ENCODE assay signal across 8 cellular contexts in genomic region chr6:127514396-127515227, GRCh38.
A peak's percentile ranks its signal among the peaks of the same experiment; 100 is the strongest.
DNase-seq lines count a peak whose midpoint lies in the region; ATAC-seq and TF ChIP-seq lines count a peak whose summit lies in the region.

No MANE protein-coding gene starts in this region.

- no peak for DNase-seq in AG09309 (ENCODE audit: low read depth)
- peak; percentile 50 for DNase-seq in activated naive CD4-positive, alpha-beta T cell treated with Interleukin-2 at 50 U/mL for 16 hours
- peak; percentile 50 for DNase-seq in glomerular visceral epithelial cell (ENCODE audit: extremely low spot score)

- H3K9ac ChIP-seq in Loucy (ENCODE audit: low read depth, low read length, poor library complexity, severe bottlenecking) (peak overlapping the region; percentile 77), parathyroid adenoma (no peak overlapping the region)

- no peak overlapping the region for H3K27ac ChIP-seq in parathyroid adenoma

- H3K27me3 ChIP-seq in Loucy (ENCODE audit: insufficient read depth, low read length, poor library complexity, severe bottlenecking): no peaks in the 10 kb centered on the region
- peaks cover 10% of the 10 kb centered on the region for H3K27me3 ChIP-seq in parathyroid adenoma (ENCODE audit: control insufficient read depth, insufficient read depth, low read length)

- H3K4me1 ChIP-seq in Loucy (ENCODE audit: insufficient read depth, low read length, poor library complexity, severe bottlenecking) (peaks cover 42% of the 10 kb centered on the region), parathyroid adenoma (no peaks in the 10 kb centered on the region)

- no peaks in the 10 kb centered on the region for H3K9me2 ChIP-seq in Loucy (replicated peaks; ENCODE audit: low read depth, low read length)

- H4K20me1 ChIP-seq in Loucy (ENCODE audit: insufficient read depth, low read length, poor library complexity, severe bottlenecking): no peaks in the 10 kb centered on the region

- H3K4me3 ChIP-seq in AG09309 (ENCODE audit: control insufficient read depth, low read depth, low read length) (peak overlapping the region; percentile 88), Loucy (ENCODE audit: low read length, poor library complexity, severe bottlenecking) (peak overlapping the region; percentile 80), parathyroid adenoma (ENCODE audit: low read depth, low read length) (peak overlapping the region; percentile 6)

- H3K9me3 ChIP-seq in Loucy (ENCODE audit: insufficient read depth, low read depth, low read length): no peaks in the 10 kb centered on the region
- no peaks in the 10 kb centered on the region for H3K9me3 ChIP-seq in parathyroid adenoma (ENCODE audit: control insufficient read depth, low read length)

- peaks cover 25% of the 10 kb centered on the region for H3K79me2 ChIP-seq in Loucy (ENCODE audit: insufficient read depth, low read length)
- H3K79me2 ChIP-seq in parathyroid adenoma: no peaks in the 10 kb centered on the region

- H3K4me2 ChIP-seq in Loucy (ENCODE audit: low read depth, low read length, poor library complexity, severe bottlenecking) (peak overlapping the region; percentile 77), parathyroid adenoma (ENCODE audit: low read length) (peak overlapping the region; percentile 73)

- ATAC-seq in GM21723 (IDR thresholded peaks at IDR 0.05; ENCODE audit: unreplicated experiment) (no peak), GM19397 (IDR thresholded peaks at IDR 0.05; ENCODE audit: unreplicated experiment) (no peak), GM19455 (IDR thresholded peaks at IDR 0.05; ENCODE audit: unreplicated experiment) (no peak)

- H3K36me3 ChIP-seq in Loucy (ENCODE audit: insufficient read depth, low read length) (no peaks in the 10 kb centered on the region), parathyroid adenoma (ENCODE audit: control insufficient read depth, insufficient read depth, low read length) (no peaks in the 10 kb centered on the region)

- no peak for TF ChIP-seq CTCF in AG09309 (IDR thresholded peaks at IDR 0.05; ENCODE audit: control insufficient read depth, insufficient read depth, low read depth, low read length, missing control alignments)
- no peak for TF ChIP-seq CTCF in Loucy (conservative IDR thresholded peaks at IDR 0.05; ENCODE audit: low read length)
- TF ChIP-seq CTCF in parathyroid adenoma (IDR thresholded peaks at IDR 0.05): no peak

- no peaks in the 10 kb centered on the region for H3F3A ChIP-seq in Loucy (ENCODE audit: low read depth)

- peak overlapping the region; percentile 81 for H2AFZ ChIP-seq in Loucy (ENCODE audit: low read length)
- H2AFZ ChIP-seq in parathyroid adenoma: peak overlapping the region; percentile 98

Comparison
In these comparisons a context has a peak if more than half of its experiments do, and no peak if none do; other contexts are left out.
1. H3K4me3 ChIP-seq: peak in every context shown above with its lines; median percentile 88 in AG09309; 80 in Loucy; 6 in parathyroid adenoma.